ENCODE assay signal across 7 cellular contexts in the genomic region with DNA sequence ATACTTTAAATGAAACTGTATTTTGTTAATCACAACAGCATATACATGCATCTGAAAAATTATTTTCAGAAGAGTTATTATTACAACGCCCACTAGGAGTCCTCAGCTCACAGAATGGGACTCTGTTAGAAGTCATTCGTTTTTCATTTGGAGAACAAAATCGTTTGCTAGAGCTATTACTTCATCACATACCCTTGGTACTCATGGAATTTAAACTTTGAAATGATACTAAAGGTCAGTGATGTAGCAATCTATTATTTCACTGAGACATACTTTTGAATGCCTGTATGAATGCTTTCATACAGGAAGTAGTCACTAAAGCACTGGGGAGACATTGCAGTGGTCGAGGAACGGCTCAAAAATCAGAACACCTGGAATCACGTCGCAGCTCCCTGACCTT.
A peak's percentile ranks its signal among the peaks of the same experiment; 100 is the strongest.
DNase-seq lines count a peak whose midpoint lies in the region; ATAC-seq, FAIRE-seq and TF ChIP-seq lines count a peak whose summit lies in the region.

No MANE protein-coding gene starts in this region.

- no peak overlapping the region for H2AFZ ChIP-seq in fibroblast of lung (ENCODE audit: low read length)

- no peaks in the 10 kb centered on the region for H3K79me2 ChIP-seq in fibroblast of lung (ENCODE audit: control insufficient read depth, insufficient read depth, low read length)

- H3K9me3 ChIP-seq in fibroblast of lung (ENCODE audit: control insufficient read depth, insufficient read depth, low read depth, low read length) (no peaks in the 10 kb centered on the region), psoas muscle (no peaks in the 10 kb centered on the region)

- H3K27me3 ChIP-seq in fibroblast of lung (ENCODE audit: control insufficient read depth, insufficient read depth, low read length): no peaks in the 10 kb centered on the region
- no peaks in the 10 kb centered on the region for H3K27me3 ChIP-seq in psoas muscle (ENCODE audit: insufficient read depth in 3 of 3, low read length in 2 of 3)

- no peaks in the 10 kb centered on the region for H4K20me1 ChIP-seq in fibroblast of lung (ENCODE audit: control insufficient read depth, extremely low read depth, insufficient read depth, low read length)

- WGBS in psoas muscle, 3 donors: 54 to 64% (median 54%) methylated on average over 7 of the region's 7 CpGs

- intact Hi-C loops in psoas muscle (cut with DNase I): no loop called here

- H3K27ac ChIP-seq in fibroblast of lung (ENCODE audit: insufficient read depth, low read length) (peak overlapping the region; percentile 53), psoas muscle (no peak overlapping the region)

- TF ChIP-seq CTCF in fibroblast of lung (conservative IDR thresholded peaks at IDR 0.05 in 1 of 2, IDR thresholded peaks at IDR 0.05 in 1 of 2; ENCODE audit: low read depth in 1 of 2, low read length in 2 of 2): peak; percentile 47 to 63
- peak; percentile 22 for TF ChIP-seq CTCF in psoas muscle (IDR thresholded peaks at IDR 0.05)

- no peak overlapping the region for H3K4me2 ChIP-seq in fibroblast of lung (ENCODE audit: extremely low read depth, insufficient read depth, low read length)

- DNase-seq in GM04503 (ENCODE audit: low read depth) (peak; percentile 55), RCC 7860 (ENCODE audit: low spot score) (peak; percentile 20), fibroblast of lung (ENCODE audit: low read depth in 2 of 2) (peak; percentile 38 to 82), psoas muscle (no peak), medulla oblongata (ENCODE audit: extremely low spot score) (no peak)
- no peak for DNase-seq in stimulated activated CD4-positive, alpha-beta T cell treated with anti-CD3 and anti-CD28 coated beads, Interleukin-12 subunit alpha, Interleukin-12 subunit beta, amount 100 ng/mL, for 4 hours

- H3K4me1 ChIP-seq in fibroblast of lung (ENCODE audit: control insufficient read depth, extremely low read depth, insufficient read depth, low read length) (no peaks in the 10 kb centered on the region), psoas muscle (peaks cover 10% of the 10 kb centered on the region)

- H3K4me3 ChIP-seq in fibroblast of lung (replicated peaks in 1 of 4; ENCODE audit: control extremely low read depth in 1 of 4, insufficient read depth in 1 of 4, low read depth in 3 of 4, low read length in 4 of 4) (no peak overlapping the region), psoas muscle (no peak overlapping the region)

- peak; percentile 20 for FAIRE-seq in RCC 7860 (lab: Jason Lieb, UNC)

- ATAC-seq in HG02642 (IDR thresholded peaks at IDR 0.05; ENCODE audit: poor library complexity, unreplicated experiment): peak; percentile 68
- peak; percentile 43 to 65 (median 51) for ATAC-seq in psoas muscle

- no peak overlapping the region for H3K9ac ChIP-seq in fibroblast of lung (ENCODE audit: insufficient read depth, low read length)

- no peaks in the 10 kb centered on the region for H3K36me3 ChIP-seq in fibroblast of lung (ENCODE audit: control insufficient read depth, insufficient read depth, low read length)
- peaks cover 0 to 40% of the 10 kb centered on the region in 2 donors for H3K36me3 ChIP-seq in psoas muscle (ENCODE audit: insufficient read depth in 1 of 2, low read depth in 1 of 2)

Comparison
In these comparisons a context has a peak if more than half of its experiments do, and no peak if none do; other contexts are left out.
1. DNase-seq: peak in GM04503 (single experiment), RCC 7860 (single experiment) and fibroblast of lung (2 of 2); none in psoas muscle (0 of 2), stimulated activated CD4-positive, alpha-beta T cell treated with anti-CD3 and anti-CD28 coated beads, Interleukin-12 subunit alpha, Interleukin-12 subunit beta, amount 100 ng/mL, for 4 hours (single experiment) and medulla oblongata (single experiment).